ENCODE assay signal across 8 cellular contexts in the genomic region with DNA sequence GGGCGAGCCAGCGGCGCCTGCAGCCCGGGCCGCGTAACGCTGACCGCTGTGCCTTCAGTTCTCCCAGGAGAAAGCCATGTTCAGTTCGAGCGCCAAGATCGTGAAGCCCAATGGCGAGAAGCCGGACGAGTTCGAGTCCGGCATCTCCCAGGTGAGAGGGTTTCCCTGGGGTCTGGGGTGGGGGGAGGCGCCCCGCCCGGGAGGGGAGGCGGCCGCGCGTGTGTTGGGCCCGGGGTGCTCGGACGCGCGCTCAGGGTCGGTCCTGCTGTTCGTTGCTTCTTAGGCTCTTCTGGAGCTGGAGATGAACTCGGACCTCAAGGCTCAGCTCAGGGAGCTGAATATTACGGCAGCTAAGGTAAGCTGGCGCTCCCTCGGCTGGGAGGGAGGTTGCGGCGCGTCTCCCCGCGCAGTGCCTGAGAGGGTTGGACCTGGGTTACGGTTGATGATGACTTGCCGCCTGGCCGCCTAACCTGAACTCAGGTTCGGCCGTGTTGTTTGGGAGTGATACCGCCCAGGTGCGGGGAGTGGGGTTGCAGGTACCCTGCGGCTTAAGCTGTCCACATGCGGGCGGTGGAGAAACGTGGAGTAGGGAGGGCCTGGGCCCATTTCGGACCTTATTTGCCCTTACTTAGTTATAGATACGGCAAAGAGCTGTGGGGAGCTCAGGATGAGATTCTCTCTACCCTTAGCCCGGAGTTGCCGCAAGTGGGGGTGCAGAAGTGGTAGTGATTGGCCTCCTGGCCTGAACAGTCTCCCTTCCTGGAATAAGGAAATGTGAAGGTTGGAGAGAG.
DNase-seq lines count a peak whose midpoint lies in the region; ATAC-seq, FAIRE-seq and TF ChIP-seq lines count a peak whose summit lies in the region.

No MANE protein-coding gene starts in this region.

- H3K4me3 ChIP-seq in KMS-11 (IDR thresholded peaks at IDR 0.05; ENCODE audit: insufficient read depth, low read depth, low read length), result peak overlapping the region; percentile 68
- H3K4me3 ChIP-seq in foreskin fibroblast (ENCODE audit: low read depth in 1 of 2, low read length in 2 of 2), result peak overlapping the region; percentile 90 to 93
- H3K4me3 ChIP-seq in parathyroid adenoma (ENCODE audit: low read depth, low read length), result peak overlapping the region; percentile 76

- DNase-seq in activated T-helper 1 cell treated with Interleukin-2 at 50 U/mL for 16 hours (ENCODE audit: low read depth) (peak; percentile 11), foreskin fibroblast (no peak), HTR-8/SVneo (ENCODE audit: insufficient read length, low spot score) (no peak), NCI-H1105 (lab: John Stamatoyannopoulos, UW) (no peak)

- TF ChIP-seq CTCF in C4-2B (conservative IDR thresholded peaks at IDR 0.05) (no peak), KMS-11 (conservative IDR thresholded peaks at IDR 0.05; ENCODE audit: low read depth, low read length) (no peak), foreskin fibroblast (IDR thresholded peaks at IDR 0.05; ENCODE audit: low read depth, low read length) (no peak), parathyroid adenoma (IDR thresholded peaks at IDR 0.05) (no peak)

- peak overlapping the region; percentile 91 for H3K27ac ChIP-seq in C4-2B
- H3K27ac ChIP-seq in KMS-11, result peak overlapping the region; percentile 92
- H3K27ac ChIP-seq in parathyroid adenoma, result peak overlapping the region; percentile 94

- FAIRE-seq in HTR-8/SVneo (lab: Jason Lieb, UNC), result no peak

- H3K27me3 ChIP-seq in KMS-11 (ENCODE audit: insufficient read depth, low read depth), result no peaks in the 10 kb centered on the region
- H3K27me3 ChIP-seq in parathyroid adenoma (ENCODE audit: control insufficient read depth, insufficient read depth, low read length), result no peaks in the 10 kb centered on the region

- peaks cover 31% of the 10 kb centered on the region for H3K4me1 ChIP-seq in KMS-11 (ENCODE audit: low read depth, poor library complexity, severe bottlenecking)
- peaks cover 8% of the 10 kb centered on the region for H3K4me1 ChIP-seq in parathyroid adenoma

- peak overlapping the region; percentile 64 for H2AFZ ChIP-seq in KMS-11 (ENCODE audit: low read depth)
- H2AFZ ChIP-seq in parathyroid adenoma, result peak overlapping the region; percentile 99

- peak overlapping the region; percentile 68 for H3K4me2 ChIP-seq in KMS-11
- peak overlapping the region; percentile 86 for H3K4me2 ChIP-seq in parathyroid adenoma (ENCODE audit: low read length)

- H4K20me1 ChIP-seq in KMS-11 (ENCODE audit: insufficient read depth), result peaks cover 24% of the 10 kb centered on the region; the same call in 1 of the 2 replicates

- no peaks in the 10 kb centered on the region for H3K9me3 ChIP-seq in parathyroid adenoma (ENCODE audit: control insufficient read depth, low read length)

- H3K79me2 ChIP-seq in KMS-11 (ENCODE audit: insufficient read depth, low read depth) (peaks cover 46% of the 10 kb centered on the region), parathyroid adenoma (peaks cover 15% of the 10 kb centered on the region)

- ATAC-seq in GM21526 (IDR thresholded peaks at IDR 0.05; ENCODE audit: low FRiP score, unreplicated experiment), result peak; percentile 23

- peak overlapping the region; percentile 99 for H3K9ac ChIP-seq in KMS-11
- peak overlapping the region; percentile 91 for H3K9ac ChIP-seq in parathyroid adenoma

- peaks cover 31% of the 10 kb centered on the region for H3K36me3 ChIP-seq in KMS-11 (ENCODE audit: insufficient read depth)
- H3K36me3 ChIP-seq in parathyroid adenoma (ENCODE audit: control insufficient read depth, insufficient read depth, low read length), result no peaks in the 10 kb centered on the region
